Comparison of ENCODE assay signal across 1 cellular context in genomic region chr21:45074818-45075605, GRCh38.
TF ChIP-seq lines count a peak whose summit lies in the region.

No MANE protein-coding gene starts in this region.

TF ChIP-seq in HepG2, 621 proteins besides CTCF, POLR2A, EP300 and RAD21 (continued from another document and continues in another):
- TF ChIP-seq, protein P1, sequence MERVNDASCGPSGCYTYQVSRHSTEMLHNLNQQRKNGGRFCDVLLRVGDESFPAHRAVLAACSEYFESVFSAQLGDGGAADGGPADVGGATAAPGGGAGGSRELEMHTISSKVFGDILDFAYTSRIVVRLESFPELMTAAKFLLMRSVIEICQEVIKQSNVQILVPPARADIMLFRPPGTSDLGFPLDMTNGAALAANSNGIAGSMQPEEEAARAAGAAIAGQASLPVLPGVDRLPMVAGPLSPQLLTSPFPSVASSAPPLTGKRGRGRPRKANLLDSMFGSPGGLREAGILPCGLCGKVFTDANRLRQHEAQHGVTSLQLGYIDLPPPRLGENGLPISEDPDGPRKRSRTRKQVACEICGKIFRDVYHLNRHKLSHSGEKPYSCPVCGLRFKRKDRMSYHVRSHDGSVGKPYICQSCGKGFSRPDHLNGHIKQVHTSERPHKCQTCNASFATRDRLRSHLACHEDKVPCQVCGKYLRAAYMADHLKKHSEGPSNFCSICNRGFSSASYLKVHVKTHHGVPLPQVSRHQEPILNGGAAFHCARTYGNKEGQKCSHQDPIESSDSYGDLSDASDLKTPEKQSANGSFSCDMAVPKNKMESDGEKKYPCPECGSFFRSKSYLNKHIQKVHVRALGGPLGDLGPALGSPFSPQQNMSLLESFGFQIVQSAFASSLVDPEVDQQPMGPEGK (CRISPR knock-in tag; IDR thresholded peaks at IDR 0.05) = peak; percentile 47; the same call in 1 of the 2 replicates
- TF ChIP-seq RXRA (CRISPR knock-in tag; IDR thresholded peaks at IDR 0.05) (peak; percentile 57; the same call in 1 of the 2 replicates), CBX5 (CRISPR knock-in tag; IDR thresholded peaks at IDR 0.05; ENCODE audit: borderline replicate concordance) (no peak), MEF2D (CRISPR knock-in tag; IDR thresholded peaks at IDR 0.05) (no peak), CHD2 (IDR thresholded peaks at IDR 0.05; ENCODE audit: low read depth, low read length) (no peak), JUND (CRISPR knock-in tag; IDR thresholded peaks at IDR 0.05) (no peak), HMG20A (CRISPR knock-in tag; IDR thresholded peaks at IDR 0.05; ENCODE audit: borderline replicate concordance) (no peak), PBX2 (CRISPR knock-in tag; IDR thresholded peaks at IDR 0.05) (no peak), ATRX (CRISPR knock-in tag; IDR thresholded peaks at IDR 0.05; ENCODE audit: borderline replicate concordance) (no peak), RFXAP (CRISPR knock-in tag; IDR thresholded peaks at IDR 0.05; ENCODE audit: borderline replicate concordance) (no peak), ZNF12 (CRISPR knock-in tag; IDR thresholded peaks at IDR 0.05) (no peak), NFKBIZ (CRISPR knock-in tag; IDR thresholded peaks at IDR 0.05) (no peak), DPF2 (CRISPR knock-in tag; IDR thresholded peaks at IDR 0.05; ENCODE audit: borderline replicate concordance, low read depth) (no peak), U2AF2 (IDR thresholded peaks at IDR 0.05; ENCODE audit: low read depth, low read length) (no peak), NCOA5 (CRISPR knock-in tag; IDR thresholded peaks at IDR 0.05) (no peak), ZNF512 (CRISPR knock-in tag; IDR thresholded peaks at IDR 0.05) (no peak), TRIM24 (CRISPR knock-in tag; IDR thresholded peaks at IDR 0.05) (no peak), ZNF562 (CRISPR knock-in tag; IDR thresholded peaks at IDR 0.05; ENCODE audit: borderline replicate concordance) (no peak), ZSCAN21 (CRISPR knock-in tag; IDR thresholded peaks at IDR 0.05; ENCODE audit: borderline replicate concordance) (0 out of 2 replicates have a peak, but pooled peaks have one; percentile 26), ATF3 (CRISPR knock-in tag; IDR thresholded peaks at IDR 0.05) (no peak), PAF1 (CRISPR knock-in tag; IDR thresholded peaks at IDR 0.05) (no peak), CCDC6 (CRISPR knock-in tag; IDR thresholded peaks at IDR 0.05) (peak; percentile 55; the same call in 1 of the 2 replicates), ZFP91 (CRISPR knock-in tag; IDR thresholded peaks at IDR 0.05; ENCODE audit: borderline replicate concordance) (peak; percentile 54; the same call in 1 of the 2 replicates), HNRNPK (IDR thresholded peaks at IDR 0.05; ENCODE audit: low read depth, low read length, poor library complexity, severe bottlenecking) (peak; percentile 14), SNRNP70 (IDR thresholded peaks at IDR 0.05; ENCODE audit: low read depth, low read length) (no peak), SIN3B (IDR thresholded peaks at IDR 0.05; ENCODE audit: low read length) (no peak), BRD4 (CRISPR knock-in tag; IDR thresholded peaks at IDR 0.05) (no peak), FOXP1 (IDR thresholded peaks at IDR 0.05) (no peak), FOXP1 (CRISPR knock-in tag; IDR thresholded peaks at IDR 0.05) (no peak), ZNF121 (CRISPR knock-in tag; IDR thresholded peaks at IDR 0.05) (no peak), SP1 (IDR thresholded peaks at IDR 0.05) (no peak), SP1 (CRISPR knock-in tag; IDR thresholded peaks at IDR 0.05) (no peak)
- TF ChIP-seq, protein P2, sequence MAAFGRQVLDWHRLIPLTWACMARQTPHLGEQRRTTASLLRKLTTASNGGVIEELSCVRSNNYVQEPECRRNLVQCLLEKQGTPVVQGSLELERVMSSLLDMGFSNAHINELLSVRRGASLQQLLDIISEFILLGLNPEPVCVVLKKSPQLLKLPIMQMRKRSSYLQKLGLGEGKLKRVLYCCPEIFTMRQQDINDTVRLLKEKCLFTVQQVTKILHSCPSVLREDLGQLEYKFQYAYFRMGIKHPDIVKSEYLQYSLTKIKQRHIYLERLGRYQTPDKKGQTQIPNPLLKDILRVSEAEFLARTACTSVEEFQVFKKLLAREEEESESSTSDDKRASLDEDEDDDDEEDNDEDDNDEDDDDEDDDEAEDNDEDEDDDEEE (CRISPR knock-in tag; IDR thresholded peaks at IDR 0.05) = no peak
- TF ChIP-seq, protein P3, sequence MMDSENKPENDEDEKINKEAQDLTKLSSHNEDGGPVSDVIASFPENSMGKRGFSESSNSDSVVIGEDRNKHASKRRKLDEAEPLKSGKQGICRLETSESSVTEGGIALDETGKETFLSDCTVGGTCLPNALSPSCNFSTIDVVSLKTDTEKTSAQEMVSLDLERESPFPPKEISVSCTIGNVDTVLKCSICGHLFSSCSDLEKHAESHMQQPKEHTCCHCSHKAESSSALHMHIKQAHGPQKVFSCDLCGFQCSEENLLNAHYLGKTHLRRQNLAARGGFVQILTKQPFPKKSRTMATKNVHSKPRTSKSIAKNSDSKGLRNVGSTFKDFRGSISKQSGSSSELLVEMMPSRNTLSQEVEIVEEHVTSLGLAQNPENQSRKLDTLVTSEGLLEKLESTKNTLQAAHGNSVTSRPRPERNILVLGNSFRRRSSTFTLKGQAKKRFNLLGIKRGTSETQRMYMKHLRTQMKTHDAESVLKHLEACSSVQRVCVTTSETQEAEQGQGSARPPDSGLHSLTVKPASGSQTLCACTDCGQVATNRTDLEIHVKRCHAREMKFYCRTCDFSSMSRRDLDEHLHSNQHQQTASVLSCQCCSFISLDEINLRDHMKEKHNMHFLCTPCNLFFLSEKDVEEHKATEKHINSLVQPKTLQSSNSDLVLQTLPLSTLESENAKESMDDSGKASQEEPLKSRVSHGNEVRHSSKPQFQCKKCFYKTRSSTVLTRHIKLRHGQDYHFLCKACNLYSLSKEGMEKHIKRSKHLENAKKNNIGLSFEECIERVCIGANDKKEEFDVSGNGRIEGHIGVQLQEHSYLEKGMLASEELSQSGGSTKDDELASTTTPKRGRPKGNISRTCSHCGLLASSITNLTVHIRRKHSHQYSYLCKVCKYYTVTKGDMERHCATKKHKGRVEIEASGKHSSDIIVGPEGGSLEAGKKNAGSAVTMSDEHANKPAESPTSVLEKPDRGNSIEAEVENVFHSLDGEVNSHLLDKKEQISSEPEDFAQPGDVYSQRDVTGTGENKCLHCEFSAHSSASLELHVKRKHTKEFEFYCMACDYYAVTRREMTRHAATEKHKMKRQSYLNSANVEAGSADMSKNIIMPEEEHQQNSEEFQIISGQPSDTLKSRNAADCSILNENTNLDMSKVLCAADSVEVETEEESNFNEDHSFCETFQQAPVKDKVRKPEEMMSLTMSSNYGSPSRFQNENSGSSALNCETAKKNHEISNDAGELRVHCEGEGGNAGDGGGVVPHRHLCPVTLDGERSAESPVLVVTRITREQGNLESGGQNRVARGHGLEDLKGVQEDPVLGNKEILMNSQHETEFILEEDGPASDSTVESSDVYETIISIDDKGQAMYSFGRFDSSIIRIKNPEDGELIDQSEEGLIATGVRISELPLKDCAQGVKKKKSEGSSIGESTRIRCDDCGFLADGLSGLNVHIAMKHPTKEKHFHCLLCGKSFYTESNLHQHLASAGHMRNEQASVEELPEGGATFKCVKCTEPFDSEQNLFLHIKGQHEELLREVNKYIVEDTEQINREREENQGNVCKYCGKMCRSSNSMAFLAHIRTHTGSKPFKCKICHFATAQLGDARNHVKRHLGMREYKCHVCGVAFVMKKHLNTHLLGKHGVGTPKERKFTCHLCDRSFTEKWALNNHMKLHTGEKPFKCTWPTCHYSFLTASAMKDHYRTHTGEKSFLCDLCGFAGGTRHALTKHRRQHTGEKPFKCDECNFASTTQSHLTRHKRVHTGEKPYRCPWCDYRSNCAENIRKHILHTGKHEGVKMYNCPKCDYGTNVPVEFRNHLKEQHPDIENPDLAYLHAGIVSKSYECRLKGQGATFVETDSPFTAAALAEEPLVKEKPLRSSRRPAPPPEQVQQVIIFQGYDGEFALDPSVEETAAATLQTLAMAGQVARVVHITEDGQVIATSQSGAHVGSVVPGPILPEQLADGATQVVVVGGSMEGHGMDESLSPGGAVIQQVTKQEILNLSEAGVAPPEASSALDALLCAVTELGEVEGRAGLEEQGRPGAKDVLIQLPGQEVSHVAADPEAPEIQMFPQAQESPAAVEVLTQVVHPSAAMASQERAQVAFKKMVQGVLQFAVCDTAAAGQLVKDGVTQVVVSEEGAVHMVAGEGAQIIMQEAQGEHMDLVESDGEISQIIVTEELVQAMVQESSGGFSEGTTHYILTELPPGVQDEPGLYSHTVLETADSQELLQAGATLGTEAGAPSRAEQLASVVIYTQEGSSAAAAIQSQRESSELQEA (CRISPR knock-in tag; IDR thresholded peaks at IDR 0.05; ENCODE audit: not compliant biosample characterization) = no peak
- TF ChIP-seq, protein P4, sequence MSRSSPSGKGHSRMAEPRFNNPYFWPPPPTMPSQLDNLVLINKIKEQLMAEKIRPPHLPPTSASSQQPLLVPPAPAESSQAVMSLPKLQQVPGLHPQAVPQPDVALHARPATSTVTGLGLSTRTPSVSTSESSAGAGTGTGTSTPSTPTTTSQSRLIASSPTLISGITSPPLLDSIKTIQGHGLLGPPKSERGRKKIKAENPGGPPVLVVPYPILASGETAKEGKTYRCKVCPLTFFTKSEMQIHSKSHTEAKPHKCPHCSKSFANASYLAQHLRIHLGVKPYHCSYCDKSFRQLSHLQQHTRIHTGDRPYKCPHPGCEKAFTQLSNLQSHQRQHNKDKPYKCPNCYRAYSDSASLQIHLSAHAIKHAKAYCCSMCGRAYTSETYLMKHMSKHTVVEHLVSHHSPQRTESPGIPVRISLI (CRISPR knock-in tag; IDR thresholded peaks at IDR 0.05; ENCODE audit: borderline replicate concordance) = 0 out of 2 replicates have a peak, but pooled peaks have one; percentile 17
- TF ChIP-seq, protein P5, sequence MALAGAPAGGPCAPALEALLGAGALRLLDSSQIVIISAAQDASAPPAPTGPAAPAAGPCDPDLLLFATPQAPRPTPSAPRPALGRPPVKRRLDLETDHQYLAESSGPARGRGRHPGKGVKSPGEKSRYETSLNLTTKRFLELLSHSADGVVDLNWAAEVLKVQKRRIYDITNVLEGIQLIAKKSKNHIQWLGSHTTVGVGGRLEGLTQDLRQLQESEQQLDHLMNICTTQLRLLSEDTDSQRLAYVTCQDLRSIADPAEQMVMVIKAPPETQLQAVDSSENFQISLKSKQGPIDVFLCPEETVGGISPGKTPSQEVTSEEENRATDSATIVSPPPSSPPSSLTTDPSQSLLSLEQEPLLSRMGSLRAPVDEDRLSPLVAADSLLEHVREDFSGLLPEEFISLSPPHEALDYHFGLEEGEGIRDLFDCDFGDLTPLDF (CRISPR knock-in tag; IDR thresholded peaks at IDR 0.05) = no peak
- TF ChIP-seq, protein P6, sequence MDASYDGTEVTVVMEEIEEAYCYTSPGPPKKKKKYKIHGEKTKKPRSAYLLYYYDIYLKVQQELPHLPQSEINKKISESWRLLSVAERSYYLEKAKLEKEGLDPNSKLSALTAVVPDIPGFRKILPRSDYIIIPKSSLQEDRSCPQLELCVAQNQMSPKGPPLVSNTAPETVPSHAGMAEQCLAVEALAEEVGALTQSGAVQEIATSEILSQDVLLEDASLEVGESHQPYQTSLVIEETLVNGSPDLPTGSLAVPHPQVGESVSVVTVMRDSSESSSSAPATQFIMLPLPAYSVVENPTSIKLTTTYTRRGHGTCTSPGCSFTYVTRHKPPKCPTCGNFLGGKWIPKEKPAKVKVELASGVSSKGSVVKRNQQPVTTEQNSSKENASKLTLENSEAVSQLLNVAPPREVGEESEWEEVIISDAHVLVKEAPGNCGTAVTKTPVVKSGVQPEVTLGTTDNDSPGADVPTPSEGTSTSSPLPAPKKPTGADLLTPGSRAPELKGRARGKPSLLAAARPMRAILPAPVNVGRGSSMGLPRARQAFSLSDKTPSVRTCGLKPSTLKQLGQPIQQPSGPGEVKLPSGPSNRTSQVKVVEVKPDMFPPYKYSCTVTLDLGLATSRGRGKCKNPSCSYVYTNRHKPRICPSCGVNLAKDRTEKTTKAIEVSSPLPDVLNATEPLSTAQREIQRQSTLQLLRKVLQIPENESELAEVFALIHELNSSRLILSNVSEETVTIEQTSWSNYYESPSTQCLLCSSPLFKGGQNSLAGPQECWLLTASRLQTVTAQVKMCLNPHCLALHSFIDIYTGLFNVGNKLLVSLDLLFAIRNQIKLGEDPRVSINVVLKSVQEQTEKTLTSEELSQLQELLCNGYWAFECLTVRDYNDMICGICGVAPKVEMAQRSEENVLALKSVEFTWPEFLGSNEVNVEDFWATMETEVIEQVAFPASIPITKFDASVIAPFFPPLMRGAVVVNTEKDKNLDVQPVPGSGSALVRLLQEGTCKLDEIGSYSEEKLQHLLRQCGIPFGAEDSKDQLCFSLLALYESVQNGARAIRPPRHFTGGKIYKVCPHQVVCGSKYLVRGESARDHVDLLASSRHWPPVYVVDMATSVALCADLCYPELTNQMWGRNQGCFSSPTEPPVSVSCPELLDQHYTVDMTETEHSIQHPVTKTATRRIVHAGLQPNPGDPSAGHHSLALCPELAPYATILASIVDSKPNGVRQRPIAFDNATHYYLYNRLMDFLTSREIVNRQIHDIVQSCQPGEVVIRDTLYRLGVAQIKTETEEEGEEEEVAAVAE (CRISPR knock-in tag; IDR thresholded peaks at IDR 0.05; ENCODE audit: borderline replicate concordance) = no peak
